Comparison of ENCODE assay signal across 35 cellular contexts in genomic region chrX:103382893-103383292, GRCh38. TPM values are rescaled to one million over a fixed set of nuclear protein-coding genes. Genes with fewer than 3 reads are reported as not detected.
"Had no signal": no experiment of that assay in that cellular context is flagged by ENCODE, and none has a peak within 500 bp of the region (broad histone marks: within the 10 kb centered on the region; RNA-seq: fewer than 3 reads in every experiment).

No MANE protein-coding gene starts in this region.

- H2AFZ ChIP-seq: hepatocyte had no signal

- H3K4me2 ChIP-seq: hepatocyte had no signal

- H3K27me3 Mint-ChIP-seq: activated B cell treated with CpG ODN at 0.5 μM for 24 hours; activated CD4-positive, alpha-beta memory T cell treated with anti-CD3 and anti-CD28 coated beads for 36 hours; activated naive CD4-positive, alpha-beta T cell treated with anti-CD3 and anti-CD28 coated beads, Interleukin-2, amount 10 ng/mL, durations not matched to agents 7 days and 5 days; activated naive CD8-positive, alpha-beta T cell treated with anti-CD3 and anti-CD28 coated beads, Interleukin-2, amount 10 ng/mL, durations not matched to agents 7 days and 5 days; dendritic cell treated with granulocyte-macrophage colony-stimulating factor and Interleukin-4, amounts not matched to agents 40 ng/mL and 50 ng/mL, for 4 days; effector memory CD8-positive, alpha-beta T cell; T-helper 17 cell had no signal

- H3K4me3 Mint-ChIP-seq: activated B cell treated with CpG ODN at 0.5 μM for 24 hours; activated CD4-positive, alpha-beta memory T cell treated with anti-CD3 and anti-CD28 coated beads for 36 hours; activated CD4-positive, alpha-beta T cell treated with anti-CD3 and anti-CD28 coated beads, Interleukin-2, amount 10 ng/mL, durations not matched to agents 24 days and 14 days; activated CD8-positive, alpha-beta memory T cell treated with anti-CD3 and anti-CD28 coated beads, Interleukin-2, amount 10 ng/mL, durations not matched to agents 7 days and 5 days; activated CD8-positive, alpha-beta T cell treated with anti-CD3 and anti-CD28 coated beads, Interleukin-2, amount 10 ng/mL, durations not matched to agents 7 days and 5 days; activated naive CD4-positive, alpha-beta T cell treated with anti-CD3 and anti-CD28 coated beads, Interleukin-2, amount 10 ng/mL, durations not matched to agents 7 days and 5 days; activated naive CD8-positive, alpha-beta T cell treated with anti-CD3 and anti-CD28 coated beads, Interleukin-2, amount 10 ng/mL, durations not matched to agents 7 days and 5 days; activated T-helper 1 cell treated with anti-CD3 and anti-CD28 coated beads, Interleukin-12 subunit alpha, Interleukin-12 subunit beta, Interleukin-2, Interleukin-4 antibody, amounts not matched to agents 30 ng/mL and 10 ng/mL and 1 ng/mL, durations not matched to agents 14 hours and 24 hours and 36 hours; dendritic cell treated with granulocyte-macrophage colony-stimulating factor and Interleukin-4, amounts not matched to agents 40 ng/mL and 50 ng/mL, for 4 days; effector memory CD8-positive, alpha-beta T cell; T-helper 17 cell; T-helper 2 cell treated with Interferon-gamma antibody and Interleukin-4, amounts not matched to agents 5 μg/mL and 100 μg/mL, for 36 hours had no signal

- H3K4me1 Mint-ChIP-seq: activated B cell treated with CpG ODN at 0.5 μM for 24 hours; activated CD4-positive, alpha-beta T cell treated with anti-CD3 and anti-CD28 coated beads, Interleukin-2, amount 10 ng/mL, durations not matched to agents 24 days and 14 days; activated CD8-positive, alpha-beta memory T cell treated with anti-CD3 and anti-CD28 coated beads, Interleukin-2, amount 10 ng/mL, durations not matched to agents 7 days and 5 days; activated naive CD4-positive, alpha-beta T cell treated with anti-CD3 and anti-CD28 coated beads, Interleukin-2, amount 10 ng/mL, durations not matched to agents 7 days and 5 days; activated naive CD8-positive, alpha-beta T cell treated with anti-CD3 and anti-CD28 coated beads, Interleukin-2, amount 10 ng/mL, durations not matched to agents 7 days and 5 days had no signal

- H3K27ac Mint-ChIP-seq: activated B cell treated with CpG ODN at 0.5 μM for 24 hours; activated CD4-positive, alpha-beta memory T cell treated with anti-CD3 and anti-CD28 coated beads for 36 hours; activated CD4-positive, alpha-beta T cell treated with anti-CD3 and anti-CD28 coated beads, Interleukin-2, amount 10 ng/mL, durations not matched to agents 24 days and 14 days; activated CD8-positive, alpha-beta memory T cell treated with anti-CD3 and anti-CD28 coated beads, Interleukin-2, amount 10 ng/mL, durations not matched to agents 7 days and 5 days; activated CD8-positive, alpha-beta T cell treated with anti-CD3 and anti-CD28 coated beads, Interleukin-2, amount 10 ng/mL, durations not matched to agents 7 days and 5 days; activated naive CD4-positive, alpha-beta T cell treated with anti-CD3 and anti-CD28 coated beads, Interleukin-2, amount 10 ng/mL, durations not matched to agents 7 days and 5 days; activated naive CD4-positive, alpha-beta T cell treated with anti-CD3 and anti-CD28 coated beads, Interleukin-2, amount 50 U/mL, for 72 hours; activated naive CD8-positive, alpha-beta T cell treated with anti-CD3 and anti-CD28 coated beads, Interleukin-2, amount 10 ng/mL, durations not matched to agents 7 days and 5 days; activated T-helper 1 cell treated with anti-CD3 and anti-CD28 coated beads, Interleukin-12 subunit alpha, Interleukin-12 subunit beta, Interleukin-2, Interleukin-4 antibody, amounts not matched to agents 30 ng/mL and 10 ng/mL and 1 ng/mL, durations not matched to agents 14 hours and 24 hours and 36 hours; activated T-helper 2 cell treated with anti-CD3 and anti-CD28 coated beads, Interferon-gamma antibody, Interleukin-2, Interleukin-4, amounts not matched to agents 10 μg/mL and 5 μg/mL and 100 μg/mL, durations not matched to agents 14 hours and 24 hours and 36 hours; dendritic cell treated with granulocyte-macrophage colony-stimulating factor and Interleukin-4, amounts not matched to agents 40 ng/mL and 50 ng/mL, for 4 days; effector memory CD8-positive, alpha-beta T cell; T-helper 17 cell; T-helper 2 cell treated with Interferon-gamma antibody and Interleukin-4, amounts not matched to agents 5 μg/mL and 100 μg/mL, for 36 hours had no signal

- ATAC-seq: activated CD4-positive, CD25-positive, alpha-beta regulatory T cell treated with anti-CD3 and anti-CD28 coated beads, Interleukin-2, amount 50 U/mL, for 24 hours; activated CD8-positive, alpha-beta memory T cell treated with anti-CD3 and anti-CD28 coated beads, Interleukin-2, amount 10 ng/mL, durations not matched to agents 7 days and 5 days; activated CD8-positive, alpha-beta T cell treated with anti-CD3 and anti-CD28 coated beads, Interleukin-2, amount 10 ng/mL, durations not matched to agents 7 days and 5 days; activated naive CD4-positive, alpha-beta T cell treated with anti-CD3 and anti-CD28 coated beads, Interleukin-2, amount 50 U/mL, for 72 hours; effector memory CD8-positive, alpha-beta T cell; foreskin keratinocyte; gastrocnemius medialis; heart left ventricle; T-helper 17 cell had no signal

- H3K36me3 ChIP-seq: ascending aorta, brain microvascular endothelial cell, esophagus muscularis mucosa, gastrocnemius medialis, WERI-Rb-1 had no signal

- H3K36me3 Mint-ChIP-seq: activated CD4-positive, alpha-beta memory T cell treated with anti-CD3 and anti-CD28 coated beads for 36 hours; activated CD8-positive, alpha-beta memory T cell treated with anti-CD3 and anti-CD28 coated beads, Interleukin-2, amount 10 ng/mL, durations not matched to agents 7 days and 5 days; activated naive CD4-positive, alpha-beta T cell treated with anti-CD3 and anti-CD28 coated beads, Interleukin-2, amount 10 ng/mL, durations not matched to agents 7 days and 5 days; activated naive CD4-positive, alpha-beta T cell treated with anti-CD3 and anti-CD28 coated beads, Interleukin-2, amount 50 U/mL, for 72 hours; activated naive CD8-positive, alpha-beta T cell treated with anti-CD3 and anti-CD28 coated beads, Interleukin-2, amount 10 ng/mL, durations not matched to agents 7 days and 5 days had no signal

- H3K9me3 ChIP-seq: ascending aorta, esophagus muscularis mucosa, gastrocnemius medialis, heart left ventricle had no signal

- H3K4me1 ChIP-seq: ascending aorta, gastrocnemius medialis had no signal

- DNase-seq: activated B cell treated with CpG ODN at 0.5 μM for 24 hours; activated CD4-positive, alpha-beta memory T cell treated with anti-CD3 and anti-CD28 coated beads for 36 hours; activated CD4-positive, alpha-beta T cell treated with anti-CD3 and anti-CD28 coated beads, Interleukin-2, amount 10 ng/mL, durations not matched to agents 24 days and 14 days; activated CD8-positive, alpha-beta memory T cell treated with anti-CD3 and anti-CD28 coated beads, Interleukin-2, amount 10 ng/mL, durations not matched to agents 7 days and 5 days; activated CD8-positive, alpha-beta memory T cell treated with anti-CD3 and anti-CD28 coated beads, Interleukin-2, amount 50 U/mL, for 4 hours; activated CD8-positive, alpha-beta T cell treated with anti-CD3 and anti-CD28 coated beads, Interleukin-2, amount 10 ng/mL, durations not matched to agents 7 days and 5 days; activated effector memory CD4-positive, alpha-beta T cell treated with anti-CD3 and anti-CD28 coated beads, Interleukin-2, amount 50 U/mL, for 16 hours; activated naive CD4-positive, alpha-beta T cell; activated naive CD4-positive, alpha-beta T cell treated with anti-CD3 and anti-CD28 coated beads, Interleukin-2, amount 10 ng/mL, durations not matched to agents 7 days and 5 days; activated naive CD8-positive, alpha-beta T cell treated with anti-CD3 and anti-CD28 coated beads, Interleukin-2, amount 10 ng/mL, durations not matched to agents 7 days and 5 days; activated T-cell treated with anti-CD3 and anti-CD28 coated beads, Interleukin-2, amount 50 U/mL, for 1 hour; activated T-cell treated with anti-CD3 and anti-CD28 coated beads, Interleukin-2, amount 50 U/mL, for 48 hours; brain microvascular endothelial cell; caudate nucleus; effector CD4-positive, alpha-beta T cell; effector memory CD8-positive, alpha-beta T cell; foreskin keratinocyte; gastrocnemius medialis; glutamatergic neuron; heart left ventricle; T-helper 1 cell; T-helper 17 cell; T1000; WERI-Rb-1 had no signal

- H3K4me3 ChIP-seq: ascending aorta, coronary artery, esophagus muscularis mucosa, gastrocnemius medialis, heart left ventricle, hepatocyte had no signal

- H3K27me3 ChIP-seq: ascending aorta, brain microvascular endothelial cell, esophagus muscularis mucosa, foreskin keratinocyte, gastrocnemius medialis, hepatocyte had no signal

- H3K9me3 Mint-ChIP-seq: activated B cell treated with CpG ODN at 0.5 μM for 24 hours; activated CD4-positive, alpha-beta memory T cell treated with anti-CD3 and anti-CD28 coated beads for 36 hours; activated CD4-positive, alpha-beta T cell treated with anti-CD3 and anti-CD28 coated beads, Interleukin-2, amount 10 ng/mL, durations not matched to agents 24 days and 14 days; activated naive CD4-positive, alpha-beta T cell treated with anti-CD3 and anti-CD28 coated beads, Interleukin-2, amount 10 ng/mL, durations not matched to agents 7 days and 5 days; activated naive CD4-positive, alpha-beta T cell treated with anti-CD3 and anti-CD28 coated beads, Interleukin-2, amount 50 U/mL, for 72 hours; activated naive CD8-positive, alpha-beta T cell treated with anti-CD3 and anti-CD28 coated beads, Interleukin-2, amount 10 ng/mL, durations not matched to agents 7 days and 5 days; activated T-helper 1 cell treated with anti-CD3 and anti-CD28 coated beads, Interleukin-12 subunit alpha, Interleukin-12 subunit beta, Interleukin-2, Interleukin-4 antibody, amounts not matched to agents 30 ng/mL and 10 ng/mL and 1 ng/mL, durations not matched to agents 14 hours and 24 hours and 36 hours; activated T-helper 2 cell treated with anti-CD3 and anti-CD28 coated beads, Interferon-gamma antibody, Interleukin-2, Interleukin-4, amounts not matched to agents 10 μg/mL and 5 μg/mL and 100 μg/mL, durations not matched to agents 14 hours and 24 hours and 36 hours; dendritic cell treated with granulocyte-macrophage colony-stimulating factor and Interleukin-4, amounts not matched to agents 40 ng/mL and 50 ng/mL, for 4 days; effector memory CD8-positive, alpha-beta T cell; T-helper 2 cell treated with Interferon-gamma antibody and Interleukin-4, amounts not matched to agents 5 μg/mL and 100 μg/mL, for 36 hours had no signal

- H3K27ac ChIP-seq: ascending aorta, brain microvascular endothelial cell, coronary artery, esophagus muscularis mucosa, foreskin keratinocyte, gastrocnemius medialis, heart left ventricle, hepatocyte, WERI-Rb-1 had no signal

RNA-seq across cellular contexts. Expression of gene TCEAL7, which starts 52.9 kb away (rescaled TPM):
- total RNA-seq: activated B cell treated with CpG ODN at 0.5 μM for 24 hours; activated CD4-positive, alpha-beta memory T cell treated with anti-CD3 and anti-CD28 coated beads for 36 hours; activated CD4-positive, alpha-beta T cell treated with anti-CD3 and anti-CD28 coated beads, Interleukin-2, amount 10 ng/mL, durations not matched to agents 24 days and 14 days; activated CD8-positive, alpha-beta memory T cell treated with anti-CD3 and anti-CD28 coated beads for 36 hours; activated CD8-positive, alpha-beta memory T cell treated with anti-CD3 and anti-CD28 coated beads, Interleukin-2, amount 10 ng/mL, durations not matched to agents 7 days and 5 days; activated CD8-positive, alpha-beta T cell treated with anti-CD3 and anti-CD28 coated beads, Interleukin-2, amount 10 ng/mL, durations not matched to agents 7 days and 5 days; activated naive CD4-positive, alpha-beta T cell treated with anti-CD3 and anti-CD28 coated beads, Interleukin-2, amount 50 U/mL, for 72 hours; activated naive CD8-positive, alpha-beta T cell treated with anti-CD3 and anti-CD28 coated beads, Interleukin-2, amount 10 ng/mL, durations not matched to agents 7 days and 5 days; activated T-helper 1 cell treated with anti-CD3 and anti-CD28 coated beads, Interleukin-12 subunit alpha, Interleukin-12 subunit beta, Interleukin-2, Interleukin-4 antibody, amounts not matched to agents 30 ng/mL and 10 ng/mL and 1 ng/mL, durations not matched to agents 14 hours and 24 hours and 36 hours; activated T-helper 2 cell treated with anti-CD3 and anti-CD28 coated beads, Interferon-gamma antibody, Interleukin-2, Interleukin-4, amounts not matched to agents 10 μg/mL and 5 μg/mL and 100 μg/mL, durations not matched to agents 14 hours and 24 hours and 36 hours; ascending aorta; T-helper 17 cell had no signal
